In the genomic region with DNA sequence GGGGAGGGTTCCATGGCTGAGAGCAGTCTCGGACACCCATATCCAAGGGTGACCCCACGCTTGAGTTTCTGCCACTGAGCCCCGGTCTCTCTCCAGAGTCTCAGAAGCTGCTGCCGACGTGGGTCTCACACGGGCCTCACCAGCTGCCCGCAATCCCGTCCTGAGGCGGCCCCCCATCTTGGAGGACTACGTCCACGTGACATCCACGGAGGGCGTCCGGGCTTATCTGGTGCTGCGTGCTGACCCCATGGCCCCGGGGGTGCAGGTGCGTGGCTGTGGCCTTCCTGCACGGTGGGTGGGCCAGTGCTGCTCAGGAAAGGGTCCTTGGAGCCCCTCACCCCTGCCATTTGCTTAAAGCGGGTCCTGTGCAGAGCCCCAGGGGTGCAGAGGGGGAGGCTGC, we compare ENCODE assay signal across 1 cellular context.
TF ChIP-seq lines count a peak whose summit lies in the region.

No MANE protein-coding gene starts in this region.

TF ChIP-seq in K562, 482 proteins besides CTCF, POLR2A, EP300 and RAD21:
- TF ChIP-seq, protein P1, sequence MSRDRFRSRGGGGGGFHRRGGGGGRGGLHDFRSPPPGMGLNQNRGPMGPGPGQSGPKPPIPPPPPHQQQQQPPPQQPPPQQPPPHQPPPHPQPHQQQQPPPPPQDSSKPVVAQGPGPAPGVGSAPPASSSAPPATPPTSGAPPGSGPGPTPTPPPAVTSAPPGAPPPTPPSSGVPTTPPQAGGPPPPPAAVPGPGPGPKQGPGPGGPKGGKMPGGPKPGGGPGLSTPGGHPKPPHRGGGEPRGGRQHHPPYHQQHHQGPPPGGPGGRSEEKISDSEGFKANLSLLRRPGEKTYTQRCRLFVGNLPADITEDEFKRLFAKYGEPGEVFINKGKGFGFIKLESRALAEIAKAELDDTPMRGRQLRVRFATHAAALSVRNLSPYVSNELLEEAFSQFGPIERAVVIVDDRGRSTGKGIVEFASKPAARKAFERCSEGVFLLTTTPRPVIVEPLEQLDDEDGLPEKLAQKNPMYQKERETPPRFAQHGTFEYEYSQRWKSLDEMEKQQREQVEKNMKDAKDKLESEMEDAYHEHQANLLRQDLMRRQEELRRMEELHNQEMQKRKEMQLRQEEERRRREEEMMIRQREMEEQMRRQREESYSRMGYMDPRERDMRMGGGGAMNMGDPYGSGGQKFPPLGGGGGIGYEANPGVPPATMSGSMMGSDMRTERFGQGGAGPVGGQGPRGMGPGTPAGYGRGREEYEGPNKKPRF (IDR thresholded peaks at IDR 0.05; ENCODE audit: low read depth, low read length) = no peak
- TF ChIP-seq ZZZ3 (IDR thresholded peaks at IDR 0.05) (no peak), RAD51 (IDR thresholded peaks at IDR 0.05; ENCODE audit: borderline replicate concordance, low read depth) (no peak), FOSL1 (tag; conservative IDR thresholded peaks at IDR 0.05) (no peak), PURB (CRISPR knock-in tag; IDR thresholded peaks at IDR 0.05; ENCODE audit: low read depth) (no peak), SRSF1 (IDR thresholded peaks at IDR 0.05; ENCODE audit: low read depth, low read length) (no peak), CEBPB (tag; IDR thresholded peaks at IDR 0.05) (no peak), ZNF324 (CRISPR knock-in tag; IDR thresholded peaks at IDR 0.05) (no peak), KAT7 (CRISPR knock-in tag; IDR thresholded peaks at IDR 0.05; ENCODE audit: borderline replicate concordance) (no peak)
- TF ChIP-seq, protein P2, sequence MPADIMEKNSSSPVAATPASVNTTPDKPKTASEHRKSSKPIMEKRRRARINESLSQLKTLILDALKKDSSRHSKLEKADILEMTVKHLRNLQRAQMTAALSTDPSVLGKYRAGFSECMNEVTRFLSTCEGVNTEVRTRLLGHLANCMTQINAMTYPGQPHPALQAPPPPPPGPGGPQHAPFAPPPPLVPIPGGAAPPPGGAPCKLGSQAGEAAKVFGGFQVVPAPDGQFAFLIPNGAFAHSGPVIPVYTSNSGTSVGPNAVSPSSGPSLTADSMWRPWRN (IDR thresholded peaks at IDR 0.05; ENCODE audit: low read depth) = no peak
- TF ChIP-seq, protein P3, sequence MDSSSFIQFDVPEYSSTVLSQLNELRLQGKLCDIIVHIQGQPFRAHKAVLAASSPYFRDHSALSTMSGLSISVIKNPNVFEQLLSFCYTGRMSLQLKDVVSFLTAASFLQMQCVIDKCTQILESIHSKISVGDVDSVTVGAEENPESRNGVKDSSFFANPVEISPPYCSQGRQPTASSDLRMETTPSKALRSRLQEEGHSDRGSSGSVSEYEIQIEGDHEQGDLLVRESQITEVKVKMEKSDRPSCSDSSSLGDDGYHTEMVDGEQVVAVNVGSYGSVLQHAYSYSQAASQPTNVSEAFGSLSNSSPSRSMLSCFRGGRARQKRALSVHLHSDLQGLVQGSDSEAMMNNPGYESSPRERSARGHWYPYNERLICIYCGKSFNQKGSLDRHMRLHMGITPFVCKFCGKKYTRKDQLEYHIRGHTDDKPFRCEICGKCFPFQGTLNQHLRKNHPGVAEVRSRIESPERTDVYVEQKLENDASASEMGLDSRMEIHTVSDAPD (CRISPR knock-in tag; IDR thresholded peaks at IDR 0.05) = no peak
- TF ChIP-seq, protein P4, sequence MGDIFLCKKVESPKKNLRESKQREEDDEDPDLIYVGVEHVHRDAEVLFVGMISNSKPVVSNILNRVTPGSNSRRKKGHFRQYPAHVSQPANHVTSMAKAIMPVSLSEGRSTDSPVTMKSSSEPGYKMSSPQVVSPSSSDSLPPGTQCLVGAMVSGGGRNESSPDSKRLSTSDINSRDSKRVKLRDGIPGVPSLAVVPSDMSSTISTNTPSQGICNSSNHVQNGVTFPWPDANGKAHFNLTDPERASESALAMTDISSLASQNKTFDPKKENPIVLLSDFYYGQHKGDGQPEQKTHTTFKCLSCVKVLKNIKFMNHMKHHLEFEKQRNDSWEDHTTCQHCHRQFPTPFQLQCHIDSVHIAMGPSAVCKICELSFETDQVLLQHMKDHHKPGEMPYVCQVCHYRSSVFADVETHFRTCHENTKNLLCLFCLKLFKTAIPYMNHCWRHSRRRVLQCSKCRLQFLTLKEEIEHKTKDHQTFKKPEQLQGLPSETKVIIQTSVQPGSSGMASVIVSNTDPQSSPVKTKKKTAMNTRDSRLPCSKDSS (IDR thresholded peaks at IDR 0.05; ENCODE audit: low read depth, partially characterized antibody) = no peak
